ENCODE assay signal across 1 cellular context in genomic region chr2:124024491-124025348, GRCh38.
A peak's percentile ranks its signal among the peaks of the same experiment; 100 is the strongest.
TF ChIP-seq lines count a peak whose summit lies in the region.

Gene CNTNAP5 (plus strand): TSS chr2:124025287. CDS start chr2:124025651, 364 bp downstream.

TF ChIP-seq in GM23338, 12 proteins besides CTCF, POLR2A, EP300 and RAD21 (continued from another document):
- TF ChIP-seq ZNF462 (CRISPR knock-in tag; IDR thresholded peaks at IDR 0.05) (no peak), CREB1 (CRISPR knock-in tag; IDR thresholded peaks at IDR 0.05; ENCODE audit: low read depth) (0 out of 2 replicates have a peak, but pooled peaks have one; percentile 3)
